In the genomic region with DNA sequence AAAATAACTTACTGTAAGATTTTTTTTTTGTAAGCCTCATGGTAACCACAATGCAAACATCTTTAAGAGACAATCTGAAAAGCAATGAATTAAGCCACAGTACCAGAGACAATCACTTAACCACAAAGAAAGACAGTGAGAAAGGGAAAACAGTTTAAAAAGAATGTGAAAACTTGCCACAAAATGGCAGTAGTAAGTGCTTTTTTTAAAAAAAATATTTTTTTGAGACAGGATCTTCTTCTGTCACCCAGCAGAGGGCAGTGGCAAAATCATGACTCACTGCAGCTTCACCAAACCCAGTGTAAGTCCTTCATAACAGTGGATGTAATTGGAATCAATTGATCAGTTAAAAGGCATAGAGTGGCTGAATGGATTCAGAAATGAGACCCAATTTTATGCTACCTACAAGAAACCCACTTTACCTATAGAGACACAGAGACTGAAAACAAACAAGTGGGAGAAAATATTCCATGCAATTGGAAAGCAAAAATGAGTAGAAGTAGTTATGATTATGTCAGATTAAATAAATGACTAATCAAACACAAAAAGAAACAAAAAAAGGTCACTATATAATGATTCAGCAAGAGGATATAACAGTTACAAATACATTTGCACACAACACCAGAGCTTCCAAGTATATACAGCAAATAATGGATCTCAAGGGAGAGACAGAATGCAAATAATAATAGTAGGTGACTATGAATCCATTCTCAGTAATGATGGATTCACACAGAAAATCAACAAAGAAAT, we compare ENCODE assay signal across 10 cellular contexts. TPM values are rescaled to one million over a fixed set of nuclear protein-coding genes. Genes with fewer than 3 reads are reported as not detected.
DNase-seq lines count a peak whose midpoint lies in the region; ATAC-seq lines count a peak whose summit lies in the region.
"Had no signal": no experiment of that assay in that cellular context is flagged by ENCODE, and none has a peak within 500 bp of the region (broad histone marks: within the 10 kb centered on the region; RNA-seq: fewer than 3 reads in every experiment).

No MANE protein-coding gene starts in this region.

- in situ Hi-C loops in G401 (cut with HindIII; ENCODE audit: low sequenced_read_pairs): no loop called here

- DNase-seq in GF-D8 (lab: John Stamatoyannopoulos, UW): peak; percentile 12
- peak; percentile 15 to 24 for DNase-seq in activated CD4-positive, alpha-beta T cell treated with anti-CD3 and anti-CD28 coated beads, Interleukin-2, amount 50 U/mL, for 48 hours
- no peak for DNase-seq in memory B cell (ENCODE audit: low spot score in 2 of 2)
- DNase-seq in activated gamma-delta T cell (lab: John Stamatoyannopoulos, UW): no peak
- DNase-seq in NCI-H345 treated with DMSO at 0.1 percent for 48 hours (lab: John Stamatoyannopoulos, UW; ENCODE audit: unreplicated experiment): no peak
- DNase-seq in G401 (ENCODE audit: low spot score): no peak
- DNase-seq: NCI-H187 had no signal

- peaks cover 1% of the 10 kb centered on the region for H3K9me3 Mint-ChIP-seq in memory B cell

- H3K4me3 Mint-ChIP-seq in memory B cell: no peak overlapping the region

- ATAC-seq in HG03066 (IDR thresholded peaks at IDR 0.05; ENCODE audit: low read depth, unreplicated experiment): peak; percentile 78
- ATAC-seq in memory B cell (ENCODE audit: low read depth): peak; percentile 62
- ATAC-seq in GM21576 (IDR thresholded peaks at IDR 0.05; ENCODE audit: unreplicated experiment): no peak

- no peaks in the 10 kb centered on the region for H3K27me3 Mint-ChIP-seq in memory B cell

- H3K36me3 Mint-ChIP-seq in memory B cell: no peaks in the 10 kb centered on the region

- peaks cover 2% of the 10 kb centered on the region for H3K4me1 Mint-ChIP-seq in memory B cell

- H3K27ac Mint-ChIP-seq in memory B cell: no peak overlapping the region

RNA-seq across cellular contexts. Expression of a gene that starts 21.9 kb away (rescaled TPM):
- 5.2 and 16.8 TPM in 2 replicates for total RNA-seq in G401 (2014; rRNA removed; shearing (Covaris generic))
- total RNA-seq: hepatocyte had no signal

Comparison
In these comparisons a context has a peak if more than half of its experiments do, and no peak if none do; other contexts are left out.
1. DNase-seq: peak in GF-D8 (single experiment) and activated CD4-positive, alpha-beta T cell treated with anti-CD3 and anti-CD28 coated beads, Interleukin-2, amount 50 U/mL, for 48 hours (2 of 2); none in memory B cell (0 of 2), activated gamma-delta T cell (single experiment), NCI-H345 treated with DMSO at 0.1 percent for 48 hours (single experiment) and G401 (single experiment).